ENCODE assay signal across 32 cellular contexts in genomic region chr2:175371378-175371777, GRCh38.
"Had no signal": no experiment of that assay in that cellular context is flagged by ENCODE, and none has a peak within 500 bp of the region (broad histone marks: within the 10 kb centered on the region; RNA-seq: fewer than 3 reads in every experiment).

No MANE protein-coding gene starts in this region.

- H3K4me3 ChIP-seq: ascending aorta, cardiac muscle cell, PC-9, SJCRH30 had no signal

- H3K4me1 ChIP-seq: ascending aorta, SJCRH30 had no signal

- DNase-seq: activated CD4-positive, alpha-beta T cell treated with anti-CD3 and anti-CD28 coated beads, Interleukin-2, amount 10 ng/mL, durations not matched to agents 24 days and 14 days; activated CD4-positive, alpha-beta T cell treated with anti-CD3 and anti-CD28 coated beads, Interleukin-2, amount 50 U/mL, for 48 hours; activated CD8-positive, alpha-beta T cell treated with anti-CD3 and anti-CD28 coated beads, Interleukin-2, amount 10 ng/mL, durations not matched to agents 7 days and 5 days; activated gamma-delta T cell; activated naive CD4-positive, alpha-beta T cell treated with Interleukin-2 at 50 U/mL for 16 hours; activated naive CD8-positive, alpha-beta T cell treated with anti-CD3 and anti-CD28 coated beads, Interleukin-2, amount 10 ng/mL, durations not matched to agents 7 days and 5 days; activated T-cell treated with anti-CD3 and anti-CD28 coated beads, Interleukin-2, amount 50 U/mL, for 24 hours; amygdala; Karpas-422; MM.1S; MV-4-11; NCI-H1092 treated with DMSO at 0.1 percent for 48 hours; NCI-H1417; NCI-H187; NCI-H2029 treated with DMSO at 0.1 percent for 48 hours; NCI-H2107; NCI-H2171; NCI-H446; NCI-H510A treated with DMSO at 0.1 percent for 48 hours; NCI-H748 treated with DMSO at 0.1 percent for 48 hours; NK-92 treated with Interleukin-12 subunit alpha and Interleukin-12 subunit beta, amount 100 ng/mL, for 24 hours; PC-9; SJCRH30; SK-N-SH had no signal

- ATAC-seq: activated CD8-positive, alpha-beta T cell treated with anti-CD3 and anti-CD28 coated beads, Interleukin-2, amount 10 ng/mL, durations not matched to agents 7 days and 5 days; Right ventricle myocardium inferior had no signal

- H3K4me1 Mint-ChIP-seq: activated CD4-positive, alpha-beta T cell treated with anti-CD3 and anti-CD28 coated beads, Interleukin-2, amount 10 ng/mL, durations not matched to agents 24 days and 14 days; activated naive CD4-positive, alpha-beta T cell treated with anti-CD3 and anti-CD28 coated beads, Interleukin-2, amount 50 U/mL, for 24 hours; central memory CD8-positive, alpha-beta T cell had no signal

- H3K27ac Mint-ChIP-seq: activated CD4-positive, alpha-beta T cell treated with anti-CD3 and anti-CD28 coated beads, Interleukin-2, amount 10 ng/mL, durations not matched to agents 24 days and 14 days; activated CD8-positive, alpha-beta T cell treated with anti-CD3 and anti-CD28 coated beads, Interleukin-2, amount 10 ng/mL, durations not matched to agents 7 days and 5 days; activated naive CD4-positive, alpha-beta T cell treated with anti-CD3 and anti-CD28 coated beads, Interleukin-2, amount 50 U/mL, for 24 hours; activated naive CD8-positive, alpha-beta T cell treated with anti-CD3 and anti-CD28 coated beads, Interleukin-2, amount 10 ng/mL, durations not matched to agents 7 days and 5 days; activated T-cell treated with anti-CD3 and anti-CD28 coated beads, Interleukin-2, amount 50 U/mL, for 24 hours; activated T-helper 2 cell treated with anti-CD3 and anti-CD28 coated beads, Interferon-gamma antibody, Interleukin-2, Interleukin-4, amounts not matched to agents 10 μg/mL and 5 μg/mL and 100 μg/mL, durations not matched to agents 14 hours and 24 hours and 36 hours; T-helper 1 cell treated with Interleukin-12 subunit alpha and Interleukin-12 subunit beta and Interleukin-4 antibody, amounts not matched to agents 30 μg/mL and 1 μg/mL, for 36 hours; T-helper 2 cell treated with Interferon-gamma antibody and Interleukin-4, amounts not matched to agents 5 μg/mL and 100 μg/mL, for 36 hours had no signal

- H3K4me3 Mint-ChIP-seq: activated CD4-positive, alpha-beta T cell treated with anti-CD3 and anti-CD28 coated beads, Interleukin-2, amount 10 ng/mL, durations not matched to agents 24 days and 14 days; activated CD8-positive, alpha-beta T cell treated with anti-CD3 and anti-CD28 coated beads, Interleukin-2, amount 10 ng/mL, durations not matched to agents 7 days and 5 days; activated naive CD4-positive, alpha-beta T cell treated with anti-CD3 and anti-CD28 coated beads, Interleukin-2, amount 50 U/mL, for 24 hours; activated naive CD8-positive, alpha-beta T cell treated with anti-CD3 and anti-CD28 coated beads, Interleukin-2, amount 10 ng/mL, durations not matched to agents 7 days and 5 days; activated T-cell treated with anti-CD3 and anti-CD28 coated beads, Interleukin-2, amount 50 U/mL, for 24 hours; central memory CD8-positive, alpha-beta T cell; T-helper 1 cell treated with Interleukin-12 subunit alpha and Interleukin-12 subunit beta and Interleukin-4 antibody, amounts not matched to agents 30 μg/mL and 1 μg/mL, for 36 hours; T-helper 2 cell treated with Interferon-gamma antibody and Interleukin-4, amounts not matched to agents 5 μg/mL and 100 μg/mL, for 36 hours had no signal

- H3K9me3 ChIP-seq: ascending aorta, SJCRH30, SK-N-SH had no signal

- H3K36me3 Mint-ChIP-seq: activated naive CD4-positive, alpha-beta T cell treated with anti-CD3 and anti-CD28 coated beads, Interleukin-2, amount 50 U/mL, for 24 hours; activated naive CD8-positive, alpha-beta T cell treated with anti-CD3 and anti-CD28 coated beads, Interleukin-2, amount 10 ng/mL, durations not matched to agents 7 days and 5 days had no signal

- H3K36me3 ChIP-seq: ascending aorta, cardiac muscle cell, SJCRH30 had no signal

- H3K9me3 Mint-ChIP-seq: activated CD4-positive, alpha-beta T cell treated with anti-CD3 and anti-CD28 coated beads, Interleukin-2, amount 10 ng/mL, durations not matched to agents 24 days and 14 days; activated naive CD4-positive, alpha-beta T cell treated with anti-CD3 and anti-CD28 coated beads, Interleukin-2, amount 50 U/mL, for 24 hours; activated naive CD8-positive, alpha-beta T cell treated with anti-CD3 and anti-CD28 coated beads, Interleukin-2, amount 10 ng/mL, durations not matched to agents 7 days and 5 days; activated T-cell treated with anti-CD3 and anti-CD28 coated beads, Interleukin-2, amount 50 U/mL, for 24 hours; activated T-helper 2 cell treated with anti-CD3 and anti-CD28 coated beads, Interferon-gamma antibody, Interleukin-2, Interleukin-4, amounts not matched to agents 10 μg/mL and 5 μg/mL and 100 μg/mL, durations not matched to agents 14 hours and 24 hours and 36 hours; central memory CD8-positive, alpha-beta T cell; T-helper 1 cell treated with Interleukin-12 subunit alpha and Interleukin-12 subunit beta and Interleukin-4 antibody, amounts not matched to agents 30 μg/mL and 1 μg/mL, for 36 hours; T-helper 2 cell treated with Interferon-gamma antibody and Interleukin-4, amounts not matched to agents 5 μg/mL and 100 μg/mL, for 36 hours had no signal
